In the genomic region with DNA sequence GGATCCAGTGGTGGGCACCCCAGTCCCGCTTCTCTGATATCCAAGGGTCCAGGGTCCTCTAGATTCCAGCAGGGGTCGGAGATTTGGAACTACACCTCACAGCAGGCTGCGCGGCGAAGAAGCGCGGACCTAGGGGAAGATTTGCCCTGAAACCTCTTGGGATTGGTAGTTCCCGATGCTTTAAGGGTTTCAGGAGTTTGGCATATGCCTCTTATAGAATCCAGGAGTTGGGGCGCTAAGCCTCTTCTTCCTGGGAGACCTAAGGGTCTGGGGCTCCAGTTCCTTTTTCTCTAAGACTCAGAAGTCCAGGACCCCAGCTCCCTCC, we compare ENCODE assay signal across 2 cellular contexts.
TF ChIP-seq lines count a peak whose summit lies in the region.

No MANE protein-coding gene starts in this region.

TF ChIP-seq in A549, 52 proteins besides CTCF, POLR2A, EP300 and RAD21:
- TF ChIP-seq CHD2 (IDR thresholded peaks at IDR 0.05; ENCODE audit: low read length, partially characterized antibody) (no peak), SREBF2 (IDR thresholded peaks at IDR 0.05) (no peak), NFE2L2 (conservative IDR thresholded peaks at IDR 0.05; ENCODE audit: low read length) (no peak), HOXA7 (CRISPR knock-in tag; IDR thresholded peaks at IDR 0.05) (no peak), JUNB (IDR thresholded peaks at IDR 0.05) (no peak), FOSB (CRISPR knock-in tag; IDR thresholded peaks at IDR 0.05) (peak; percentile 34; the same call in 1 of the 2 replicates), JUN (IDR thresholded peaks at IDR 0.05) (no peak), MYC (IDR thresholded peaks at IDR 0.05; ENCODE audit: borderline replicate concordance, low read length) (no peak), RNF2 (IDR thresholded peaks at IDR 0.05; ENCODE audit: borderline replicate concordance, low read depth) (no peak), TP53 (CRISPR knock-in tag; IDR thresholded peaks at IDR 0.05) (0 out of 2 replicates have a peak, but pooled peaks have one; percentile 30), FOSL2 (IDR thresholded peaks at IDR 0.05) (no peak), FOSL2 (CRISPR knock-in tag; IDR thresholded peaks at IDR 0.05) (no peak), CEBPB (IDR thresholded peaks at IDR 0.05) (no peak)
- TF ChIP-seq, protein P1, sequence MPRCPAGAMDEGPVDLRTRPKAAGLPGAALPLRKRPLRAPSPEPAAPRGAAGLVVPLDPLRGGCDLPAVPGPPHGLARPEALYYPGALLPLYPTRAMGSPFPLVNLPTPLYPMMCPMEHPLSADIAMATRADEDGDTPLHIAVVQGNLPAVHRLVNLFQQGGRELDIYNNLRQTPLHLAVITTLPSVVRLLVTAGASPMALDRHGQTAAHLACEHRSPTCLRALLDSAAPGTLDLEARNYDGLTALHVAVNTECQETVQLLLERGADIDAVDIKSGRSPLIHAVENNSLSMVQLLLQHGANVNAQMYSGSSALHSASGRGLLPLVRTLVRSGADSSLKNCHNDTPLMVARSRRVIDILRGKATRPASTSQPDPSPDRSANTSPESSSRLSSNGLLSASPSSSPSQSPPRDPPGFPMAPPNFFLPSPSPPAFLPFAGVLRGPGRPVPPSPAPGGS (IDR thresholded peaks at IDR 0.05) = no peak; the same call in 2 of the 3 replicates
- TF ChIP-seq, protein P2, sequence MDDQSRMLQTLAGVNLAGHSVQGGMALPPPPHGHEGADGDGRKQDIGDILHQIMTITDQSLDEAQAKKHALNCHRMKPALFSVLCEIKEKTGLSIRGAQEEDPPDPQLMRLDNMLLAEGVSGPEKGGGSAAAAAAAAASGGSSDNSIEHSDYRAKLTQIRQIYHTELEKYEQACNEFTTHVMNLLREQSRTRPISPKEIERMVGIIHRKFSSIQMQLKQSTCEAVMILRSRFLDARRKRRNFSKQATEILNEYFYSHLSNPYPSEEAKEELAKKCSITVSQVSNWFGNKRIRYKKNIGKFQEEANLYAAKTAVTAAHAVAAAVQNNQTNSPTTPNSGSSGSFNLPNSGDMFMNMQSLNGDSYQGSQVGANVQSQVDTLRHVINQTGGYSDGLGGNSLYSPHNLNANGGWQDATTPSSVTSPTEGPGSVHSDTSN (IDR thresholded peaks at IDR 0.05) = no peak; the same call in 1 of the 2 replicates
- TF ChIP-seq, protein P3, sequence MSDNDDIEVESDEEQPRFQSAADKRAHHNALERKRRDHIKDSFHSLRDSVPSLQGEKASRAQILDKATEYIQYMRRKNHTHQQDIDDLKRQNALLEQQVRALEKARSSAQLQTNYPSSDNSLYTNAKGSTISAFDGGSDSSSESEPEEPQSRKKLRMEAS (IDR thresholded peaks at IDR 0.05) = no peak
- TF ChIP-seq, protein P4, sequence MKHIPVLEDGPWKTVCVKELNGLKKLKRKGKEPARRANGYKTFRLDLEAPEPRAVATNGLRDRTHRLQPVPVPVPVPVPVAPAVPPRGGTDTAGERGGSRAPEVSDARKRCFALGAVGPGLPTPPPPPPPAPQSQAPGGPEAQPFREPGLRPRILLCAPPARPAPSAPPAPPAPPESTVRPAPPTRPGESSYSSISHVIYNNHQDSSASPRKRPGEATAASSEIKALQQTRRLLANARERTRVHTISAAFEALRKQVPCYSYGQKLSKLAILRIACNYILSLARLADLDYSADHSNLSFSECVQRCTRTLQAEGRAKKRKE (CRISPR knock-in tag; IDR thresholded peaks at IDR 0.05; ENCODE audit: low read depth) = no peak

TF ChIP-seq in K562, 482 proteins besides CTCF, POLR2A, EP300 and RAD21 (continues in another document):
- TF ChIP-seq SLC30A9 (CRISPR knock-in tag; IDR thresholded peaks at IDR 0.05) = no peak
- no peak for TF ChIP-seq PHF20 (IDR thresholded peaks at IDR 0.05; ENCODE audit: partially characterized antibody)
- peak; percentile 90 for TF ChIP-seq HCFC1 (IDR thresholded peaks at IDR 0.05; ENCODE audit: low read depth, low read length)
- TF ChIP-seq TEAD4 (IDR thresholded peaks at IDR 0.05; ENCODE audit: low read length) = peak; percentile 48
- TF ChIP-seq TEAD4 (CRISPR knock-in tag; IDR thresholded peaks at IDR 0.05; ENCODE audit: borderline replicate concordance) = no peak
- TF ChIP-seq ZNF24 (IDR thresholded peaks at IDR 0.05) = peak; percentile 65; the same call in 1 of the 2 replicates
- peak; percentile 3 for TF ChIP-seq NEUROD1 (IDR thresholded peaks at IDR 0.05; ENCODE audit: borderline replicate concordance, low read depth, low read length, partially characterized antibody)
- TF ChIP-seq, protein P5, sequence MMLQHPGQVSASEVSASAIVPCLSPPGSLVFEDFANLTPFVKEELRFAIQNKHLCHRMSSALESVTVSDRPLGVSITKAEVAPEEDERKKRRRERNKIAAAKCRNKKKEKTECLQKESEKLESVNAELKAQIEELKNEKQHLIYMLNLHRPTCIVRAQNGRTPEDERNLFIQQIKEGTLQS (IDR thresholded peaks at IDR 0.05) = no peak
- TF ChIP-seq, protein P5 (CRISPR knock-in tag; conservative IDR thresholded peaks at IDR 0.05) = 0 out of 2 replicates have a peak, but pooled peaks have one; percentile 16
- TF ChIP-seq, protein P6, sequence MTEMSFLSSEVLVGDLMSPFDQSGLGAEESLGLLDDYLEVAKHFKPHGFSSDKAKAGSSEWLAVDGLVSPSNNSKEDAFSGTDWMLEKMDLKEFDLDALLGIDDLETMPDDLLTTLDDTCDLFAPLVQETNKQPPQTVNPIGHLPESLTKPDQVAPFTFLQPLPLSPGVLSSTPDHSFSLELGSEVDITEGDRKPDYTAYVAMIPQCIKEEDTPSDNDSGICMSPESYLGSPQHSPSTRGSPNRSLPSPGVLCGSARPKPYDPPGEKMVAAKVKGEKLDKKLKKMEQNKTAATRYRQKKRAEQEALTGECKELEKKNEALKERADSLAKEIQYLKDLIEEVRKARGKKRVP (CRISPR knock-in tag; IDR thresholded peaks at IDR 0.05) = no peak
- TF ChIP-seq KDM1A (IDR thresholded peaks at IDR 0.05) = no peak
- TF ChIP-seq SPI1 (IDR thresholded peaks at IDR 0.05; ENCODE audit: borderline replicate concordance, low read depth, low read length) = 0 out of 2 replicates have a peak, but pooled peaks have one; percentile 10
- no peak for TF ChIP-seq PPARD (CRISPR knock-in tag; IDR thresholded peaks at IDR 0.05)
- TF ChIP-seq ETV1 (tag; conservative IDR thresholded peaks at IDR 0.05; ENCODE audit: low read depth) = no peak
- TF ChIP-seq TRIM28 (IDR thresholded peaks at IDR 0.05) = no peak
- peak; percentile 15; the same call in 1 of the 2 replicates for TF ChIP-seq ZNF143 (CRISPR knock-in tag; IDR thresholded peaks at IDR 0.05)
- TF ChIP-seq, protein P7, sequence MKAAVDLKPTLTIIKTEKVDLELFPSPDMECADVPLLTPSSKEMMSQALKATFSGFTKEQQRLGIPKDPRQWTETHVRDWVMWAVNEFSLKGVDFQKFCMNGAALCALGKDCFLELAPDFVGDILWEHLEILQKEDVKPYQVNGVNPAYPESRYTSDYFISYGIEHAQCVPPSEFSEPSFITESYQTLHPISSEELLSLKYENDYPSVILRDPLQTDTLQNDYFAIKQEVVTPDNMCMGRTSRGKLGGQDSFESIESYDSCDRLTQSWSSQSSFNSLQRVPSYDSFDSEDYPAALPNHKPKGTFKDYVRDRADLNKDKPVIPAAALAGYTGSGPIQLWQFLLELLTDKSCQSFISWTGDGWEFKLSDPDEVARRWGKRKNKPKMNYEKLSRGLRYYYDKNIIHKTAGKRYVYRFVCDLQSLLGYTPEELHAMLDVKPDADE (conservative IDR thresholded peaks at IDR 0.05; ENCODE audit: control insufficient read depth, low read depth, low read length) = peak; percentile 67; the same call in 1 of the 2 replicates
- no peak for TF ChIP-seq JUNB (CRISPR knock-in tag; conservative IDR thresholded peaks at IDR 0.05)
- TF ChIP-seq ZNF766 (CRISPR knock-in tag; conservative IDR thresholded peaks at IDR 0.05) = peak; percentile 65; the same call in 1 of the 2 replicates
- TF ChIP-seq, protein P8, sequence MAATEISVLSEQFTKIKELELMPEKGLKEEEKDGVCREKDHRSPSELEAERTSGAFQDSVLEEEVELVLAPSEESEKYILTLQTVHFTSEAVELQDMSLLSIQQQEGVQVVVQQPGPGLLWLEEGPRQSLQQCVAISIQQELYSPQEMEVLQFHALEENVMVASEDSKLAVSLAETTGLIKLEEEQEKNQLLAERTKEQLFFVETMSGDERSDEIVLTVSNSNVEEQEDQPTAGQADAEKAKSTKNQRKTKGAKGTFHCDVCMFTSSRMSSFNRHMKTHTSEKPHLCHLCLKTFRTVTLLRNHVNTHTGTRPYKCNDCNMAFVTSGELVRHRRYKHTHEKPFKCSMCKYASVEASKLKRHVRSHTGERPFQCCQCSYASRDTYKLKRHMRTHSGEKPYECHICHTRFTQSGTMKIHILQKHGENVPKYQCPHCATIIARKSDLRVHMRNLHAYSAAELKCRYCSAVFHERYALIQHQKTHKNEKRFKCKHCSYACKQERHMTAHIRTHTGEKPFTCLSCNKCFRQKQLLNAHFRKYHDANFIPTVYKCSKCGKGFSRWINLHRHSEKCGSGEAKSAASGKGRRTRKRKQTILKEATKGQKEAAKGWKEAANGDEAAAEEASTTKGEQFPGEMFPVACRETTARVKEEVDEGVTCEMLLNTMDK (IDR thresholded peaks at IDR 0.05; ENCODE audit: borderline replicate concordance, insufficient read depth, low read depth, low read length, poor library complexity, severe bottlenecking) = peak; percentile 80
- TF ChIP-seq ZKSCAN8 (CRISPR knock-in tag; IDR thresholded peaks at IDR 0.05) = no peak
- no peak for TF ChIP-seq CBFA2T3 (IDR thresholded peaks at IDR 0.05)
- TF ChIP-seq SOX6 (IDR thresholded peaks at IDR 0.05) = no peak
- TF ChIP-seq, protein P9, sequence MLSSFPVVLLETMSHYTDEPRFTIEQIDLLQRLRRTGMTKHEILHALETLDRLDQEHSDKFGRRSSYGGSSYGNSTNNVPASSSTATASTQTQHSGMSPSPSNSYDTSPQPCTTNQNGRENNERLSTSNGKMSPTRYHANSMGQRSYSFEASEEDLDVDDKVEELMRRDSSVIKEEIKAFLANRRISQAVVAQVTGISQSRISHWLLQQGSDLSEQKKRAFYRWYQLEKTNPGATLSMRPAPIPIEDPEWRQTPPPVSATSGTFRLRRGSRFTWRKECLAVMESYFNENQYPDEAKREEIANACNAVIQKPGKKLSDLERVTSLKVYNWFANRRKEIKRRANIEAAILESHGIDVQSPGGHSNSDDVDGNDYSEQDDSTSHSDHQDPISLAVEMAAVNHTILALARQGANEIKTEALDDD (IDR thresholded peaks at IDR 0.05) = no peak
- 0 out of 2 replicates have a peak, but pooled peaks have one; percentile 16 for TF ChIP-seq HLTF (IDR thresholded peaks at IDR 0.05)
- TF ChIP-seq ARNT (IDR thresholded peaks at IDR 0.05) = no peak
- no peak for TF ChIP-seq NR2C2 (CRISPR knock-in tag; IDR thresholded peaks at IDR 0.05)
- peak; percentile 15; the same call in 1 of the 2 replicates for TF ChIP-seq NR2C2 (tag; IDR thresholded peaks at IDR 0.05)
- TF ChIP-seq SMARCE1 (IDR thresholded peaks at IDR 0.05) = peak; percentile 26; the same call in 1 of the 2 replicates
- TF ChIP-seq, protein P10, sequence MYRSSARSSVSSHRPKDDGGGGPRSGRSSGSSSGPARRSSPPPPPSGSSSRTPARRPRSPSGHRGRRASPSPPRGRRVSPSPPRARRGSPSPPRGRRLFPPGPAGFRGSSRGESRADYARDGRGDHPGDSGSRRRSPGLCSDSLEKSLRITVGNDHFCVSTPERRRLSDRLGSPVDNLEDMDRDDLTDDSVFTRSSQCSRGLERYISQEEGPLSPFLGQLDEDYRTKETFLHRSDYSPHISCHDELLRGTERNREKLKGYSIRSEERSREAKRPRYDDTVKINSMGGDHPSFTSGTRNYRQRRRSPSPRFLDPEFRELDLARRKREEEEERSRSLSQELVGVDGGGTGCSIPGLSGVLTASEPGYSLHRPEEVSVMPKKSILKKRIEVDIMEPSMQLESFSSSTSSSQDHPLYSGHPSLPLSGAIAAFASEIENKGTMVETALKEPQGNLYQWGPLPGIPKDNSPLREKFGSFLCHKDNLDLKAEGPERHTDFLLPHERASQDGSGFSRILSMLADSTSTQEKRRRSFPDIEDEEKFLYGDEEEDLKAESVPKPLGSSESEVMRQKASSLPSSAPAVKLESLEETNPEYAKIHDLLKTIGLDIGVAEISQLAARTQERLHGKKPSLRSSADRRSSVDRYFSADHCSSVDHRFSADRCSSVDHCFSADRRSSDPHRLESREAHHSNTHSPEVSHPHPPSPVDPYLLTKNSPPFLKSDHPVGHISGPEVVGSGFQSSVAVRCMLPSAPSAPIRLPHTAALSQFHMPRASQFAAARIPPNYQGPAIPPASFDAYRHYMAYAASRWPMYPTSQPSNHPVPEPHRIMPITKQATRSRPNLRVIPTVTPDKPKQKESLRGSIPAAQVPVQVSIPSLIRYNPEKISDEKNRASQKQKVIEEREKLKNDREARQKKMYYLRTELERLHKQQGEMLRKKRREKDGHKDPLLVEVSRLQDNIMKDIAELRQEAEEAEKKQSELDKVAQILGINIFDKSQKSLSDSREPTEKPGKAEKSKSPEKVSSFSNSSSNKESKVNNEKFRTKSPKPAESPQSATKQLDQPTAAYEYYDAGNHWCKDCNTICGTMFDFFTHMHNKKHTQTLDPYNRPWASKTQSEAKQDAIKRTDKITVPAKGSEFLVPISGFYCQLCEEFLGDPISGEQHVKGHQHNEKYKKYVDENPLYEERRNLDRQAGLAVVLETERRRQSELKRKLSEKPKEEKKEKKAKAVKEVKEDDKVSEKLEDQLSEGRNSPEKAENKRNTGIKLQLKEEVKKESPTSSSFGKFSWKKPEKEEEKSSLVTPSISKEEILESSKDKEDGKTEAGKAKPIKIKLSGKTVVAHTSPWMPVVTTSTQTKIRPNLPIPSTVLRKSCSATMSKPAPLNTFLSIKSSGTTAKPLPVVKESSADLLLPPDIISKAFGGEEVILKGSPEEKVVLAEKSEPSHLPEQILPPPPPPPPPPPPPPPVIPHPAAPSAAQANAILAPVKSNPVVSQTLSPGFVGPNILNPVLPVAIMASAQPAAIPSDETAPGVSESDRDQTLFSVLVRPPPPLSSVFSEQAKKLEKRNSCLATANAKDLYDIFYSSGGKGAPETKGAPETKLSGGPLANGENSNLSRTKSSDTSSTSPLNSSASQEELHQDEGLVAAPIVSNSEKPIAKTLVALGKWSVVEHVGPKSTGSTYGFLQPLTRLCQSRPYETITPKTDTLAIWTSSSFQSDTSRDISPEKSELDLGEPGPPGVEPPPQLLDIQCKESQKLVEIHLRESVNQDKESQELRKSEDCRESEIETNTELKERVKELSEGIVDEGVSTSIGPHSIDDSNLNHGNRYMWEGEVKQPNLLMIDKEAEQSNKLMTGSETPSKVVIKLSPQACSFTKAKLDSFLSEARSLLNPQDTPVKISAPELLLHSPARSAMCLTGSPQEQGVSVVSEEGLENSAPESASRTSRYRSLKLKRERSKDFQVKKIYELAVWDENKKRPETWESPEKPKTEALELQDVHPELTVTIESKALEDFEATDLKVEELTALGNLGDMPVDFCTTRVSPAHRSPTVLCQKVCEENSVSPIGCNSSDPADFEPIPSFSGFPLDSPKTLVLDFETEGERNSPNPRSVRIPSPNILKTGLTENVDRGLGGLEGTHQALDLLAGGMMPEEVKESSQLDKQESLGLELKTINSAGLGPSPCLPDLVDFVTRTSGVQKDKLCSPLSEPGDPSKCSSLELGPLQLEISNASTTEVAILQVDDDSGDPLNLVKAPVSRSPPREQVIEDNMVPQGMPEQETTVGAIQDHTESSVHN (IDR thresholded peaks at IDR 0.05; ENCODE audit: borderline replicate concordance in 1 of 2, low read depth in 1 of 2) = no peak
- peak; percentile 20 for TF ChIP-seq BRD9 (IDR thresholded peaks at IDR 0.05; ENCODE audit: low read depth, partially characterized antibody)
